In the genomic region with DNA sequence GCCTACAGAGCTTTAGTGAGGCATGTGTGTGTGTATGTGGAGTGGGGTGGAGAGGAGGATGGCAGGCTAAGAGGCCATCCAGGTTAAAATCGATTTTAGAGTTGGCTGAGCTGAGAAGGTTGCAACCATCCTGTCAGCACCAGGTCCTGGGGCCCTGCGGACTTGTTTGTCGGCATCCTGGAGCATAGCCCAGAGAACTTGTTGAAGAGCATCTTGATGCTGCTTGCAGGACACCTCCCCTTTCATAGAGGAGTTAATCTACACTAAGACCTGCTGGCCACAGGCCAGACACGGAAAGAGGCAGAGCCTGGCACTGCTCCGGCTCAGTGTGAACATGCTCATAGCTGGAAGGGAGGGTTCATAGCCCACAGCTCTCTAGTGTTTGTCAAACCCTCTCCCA, we compare ENCODE assay signal across 14 cellular contexts.
DNase-seq lines count a peak whose midpoint lies in the region; ATAC-seq and TF ChIP-seq lines count a peak whose summit lies in the region.
"Had no signal": no experiment of that assay in that cellular context is flagged by ENCODE, and none has a peak within 500 bp of the region (broad histone marks: within the 10 kb centered on the region; RNA-seq: fewer than 3 reads in every experiment).

No MANE protein-coding gene starts in this region.

- peaks cover 2% of the 10 kb centered on the region for H3K36me3 Mint-ChIP-seq in glutamatergic neuron (ENCODE audit: unreplicated experiment)

- intact Hi-C loops in posterior vena cava (cut with DNase I): loop anchor here in 1 of 2 donors (10.0 kb wide), 1 partner anchor 597 kb away; a partner anchor contains a TSS
- intact Hi-C loops in testis (cut with DNase I; ENCODE audit: low total_unique reads): no loop called here

- H3K9me3 ChIP-seq in right atrium auricular region (no peaks in the 10 kb centered on the region), testis (no peaks in the 10 kb centered on the region)

- DNase-seq in NCI-H1092 treated with DMSO at 0.1 percent for 48 hours (lab: John Stamatoyannopoulos, UW): peak; percentile 67
- DNase-seq in right atrium auricular region (ENCODE audit: low spot score): peak; percentile 56
- peak; percentile 37 for DNase-seq in posterior vena cava (ENCODE audit: low spot score)
- no peak for DNase-seq in testis
- DNase-seq in glutamatergic neuron: no peak
- no peak for DNase-seq in LoVo (ENCODE audit: low spot score)
- DNase-seq: activated T-cell treated with anti-CD3 and anti-CD28 coated beads for 4 hours; NCI-H2171; OCI-M1; retina; stimulated activated CD4-positive, alpha-beta T cell treated with anti-CD3 and anti-CD28 coated beads, Interleukin-4, amount 100 ng/mL, for 24 hours had no signal

- H3K4me1 Mint-ChIP-seq in glutamatergic neuron (ENCODE audit: low read depth, unreplicated experiment): no peaks in the 10 kb centered on the region
- H3K4me1 Mint-ChIP-seq: B cell had no signal

- no peak for TF ChIP-seq CTCF in VCaP (conservative IDR thresholded peaks at IDR 0.05)
- TF ChIP-seq CTCF in right atrium auricular region (IDR thresholded peaks at IDR 0.05): no peak
- TF ChIP-seq CTCF in testis (IDR thresholded peaks at IDR 0.05): no peak
- TF ChIP-seq CTCF in glutamatergic neuron (IDR thresholded peaks at IDR 0.05; ENCODE audit: partially characterized antibody, unreplicated experiment): no peak

- TF ChIP-seq POLR2A in testis (IDR thresholded peaks at IDR 0.05): no peak

- H3K27ac ChIP-seq in VCaP (peak overlapping the region; percentile 99), right atrium auricular region (no peak overlapping the region), testis (no peak overlapping the region)

- WGBS in testis, 2 donors: 56 to 89% methylated on average over 3 to 5 of the region's 5 CpGs

- H3K4me3 ChIP-seq in right atrium auricular region (no peak overlapping the region), testis (no peak overlapping the region)

- H3K4me3 Mint-ChIP-seq in glutamatergic neuron (ENCODE audit: unreplicated experiment): no peak overlapping the region
- H3K4me3 Mint-ChIP-seq: B cell had no signal

- H3K4me1 ChIP-seq in right atrium auricular region (no peaks in the 10 kb centered on the region), testis (no peaks in the 10 kb centered on the region)

- peaks cover 11% of the 10 kb centered on the region for H3K9me3 Mint-ChIP-seq in glutamatergic neuron (ENCODE audit: unreplicated experiment)

- H3K27ac Mint-ChIP-seq in glutamatergic neuron (ENCODE audit: unreplicated experiment): no peak overlapping the region
- H3K27ac Mint-ChIP-seq: B cell had no signal

- H3K27me3 Mint-ChIP-seq in glutamatergic neuron (ENCODE audit: unreplicated experiment): no peaks in the 10 kb centered on the region

- no peaks in the 10 kb centered on the region for H3K36me3 ChIP-seq in right atrium auricular region
- H3K36me3 ChIP-seq in testis (ENCODE audit: low read depth, missing control alignments): no peaks in the 10 kb centered on the region

- ATAC-seq in GM21390 (IDR thresholded peaks at IDR 0.05; ENCODE audit: unreplicated experiment): no peak

- H3K27me3 ChIP-seq in right atrium auricular region (no peaks in the 10 kb centered on the region), testis (no peaks in the 10 kb centered on the region)

Comparison
In these comparisons a context has a peak if more than half of its experiments do, and no peak if none do; other contexts are left out.
1. DNase-seq: peak in NCI-H1092 treated with DMSO at 0.1 percent for 48 hours (single experiment), right atrium auricular region (single experiment) and posterior vena cava (single experiment); none in testis (single experiment), glutamatergic neuron (single experiment) and LoVo (single experiment).